In genomic region chr17:40557531-40558299, GRCh38 we compare ENCODE assay signal across 13 cellular contexts. TPM values are rescaled to one million over a fixed set of nuclear protein-coding genes. Genes with fewer than 3 reads are reported as not detected.
DNase-seq lines count a peak whose midpoint lies in the region; ATAC-seq and TF ChIP-seq lines count a peak whose summit lies in the region.
"Had no signal": no experiment of that assay in that cellular context is flagged by ENCODE, and none has a peak within 500 bp of the region (broad histone marks: within the 10 kb centered on the region; RNA-seq: fewer than 3 reads in every experiment).

No MANE protein-coding gene starts in this region.

- H3K4me3 ChIP-seq in cardiac fibroblast (replicated peaks in 1 of 2; ENCODE audit: low read depth in 2 of 2, low read length in 2 of 2) (peak overlapping the region in 1 of 2 donors; percentile 2), upper lobe of right lung (no peak overlapping the region)
- H3K4me3 ChIP-seq: body of pancreas had no signal

- DNase-seq in activated T-cell treated with anti-CD3 and anti-CD28 coated beads, Interleukin-2, amount 50 U/mL, for 48 hours: peak; percentile 22 to 23
- DNase-seq in activated T-cell treated with anti-CD3 and anti-CD28 coated beads for 4 hours (no peak), cardiac fibroblast (ENCODE audit: low read depth in 2 of 2) (peak; percentile 2 to 77), mesothelial cell of epicardium (ENCODE audit: low spot score in 2 of 2, unreplicated experiment in 2 of 2) (peak; percentile 12 to 29), upper lobe of right lung (peak; percentile 58), midbrain (lab: John Stamatoyannopoulos, UW) (no peak), GM19240 (ENCODE audit: insufficient read length, low spot score) (no peak)
- no peak for DNase-seq in stimulated activated CD4-positive, alpha-beta T cell treated with anti-CD3 and anti-CD28 coated beads, Interleukin-15, amount 100 ng/mL, for 24 hours
- DNase-seq: AML-193; NCI-H1436 treated with DMSO at 0.1 percent for 48 hours; stimulated activated CD4-positive, alpha-beta T cell treated with anti-CD3 and anti-CD28 coated beads, Interleukin-4, amount 100 ng/mL, for 24 hours had no signal

- H3K27ac ChIP-seq in upper lobe of right lung: peak overlapping the region; percentile 43

- no peaks in the 10 kb centered on the region for H3K9me3 ChIP-seq in upper lobe of right lung
- H3K9me3 ChIP-seq: body of pancreas had no signal

- H3K9me3 Mint-ChIP-seq in mesothelial cell of epicardium: no peaks in the 10 kb centered on the region

- no peak overlapping the region for H3K4me3 Mint-ChIP-seq in mesothelial cell of epicardium

- ATAC-seq in upper lobe of right lung: no peak
- ATAC-seq: body of pancreas, SK-N-SH treated with all-trans-retinoic acid at 6 μM for 48 hours had no signal

- no peak for TF ChIP-seq CTCF in cardiac fibroblast (IDR thresholded peaks at IDR 0.05; ENCODE audit: low read depth, low read length)
- no peak for TF ChIP-seq CTCF in mesothelial cell of epicardium (IDR thresholded peaks at IDR 0.05; ENCODE audit: unreplicated experiment)
- TF ChIP-seq CTCF in upper lobe of right lung (IDR thresholded peaks at IDR 0.05): no peak

- intact Hi-C loops in upper lobe of right lung (cut with DNase I): loop anchor here (5.0 kb wide), 1 partner anchor 115 kb away; the partner anchor contains the start of gene IGFBP4

- H3K27ac Mint-ChIP-seq in mesothelial cell of epicardium: peak overlapping the region; percentile 68

- no peaks in the 10 kb centered on the region for H3K27me3 ChIP-seq in upper lobe of right lung
- H3K27me3 ChIP-seq: body of pancreas had no signal

- peaks cover 52% of the 10 kb centered on the region for H3K4me1 ChIP-seq in upper lobe of right lung

- H3K27me3 Mint-ChIP-seq in mesothelial cell of epicardium (ENCODE audit: low read depth): peaks cover 12% of the 10 kb centered on the region

- H3K36me3 ChIP-seq in upper lobe of right lung: no peaks in the 10 kb centered on the region

- no peaks in the 10 kb centered on the region for H3K36me3 Mint-ChIP-seq in mesothelial cell of epicardium

- peaks cover 37% of the 10 kb centered on the region for H3K4me1 Mint-ChIP-seq in mesothelial cell of epicardium

RNA-seq across cellular contexts. Expression of gene CCR7, which starts 7.6 kb away (rescaled TPM):
- total RNA-seq in mesothelial cell of epicardium: 0.09 TPM in 1 of 3 replicates, not detected in the others
- 1.1 TPM for total RNA-seq in upper lobe of right lung

RNA-seq across cellular contexts. Expression of gene TNS4, which starts 56.3 kb away (rescaled TPM):
- total RNA-seq in mesothelial cell of epicardium (0.07 TPM in 1 of 3 replicates, not detected in the others), upper lobe of right lung (0.78 TPM)
- total RNA-seq: body of pancreas had no signal

Comparison
In these comparisons a context has a peak if more than half of its experiments do, and no peak if none do; other contexts are left out.
1. DNase-seq: peak in activated T-cell treated with anti-CD3 and anti-CD28 coated beads, Interleukin-2, amount 50 U/mL, for 48 hours (2 of 2), cardiac fibroblast (2 of 2), mesothelial cell of epicardium (2 of 2) and upper lobe of right lung (single experiment); none in activated T-cell treated with anti-CD3 and anti-CD28 coated beads for 4 hours (single experiment), midbrain (single experiment), stimulated activated CD4-positive, alpha-beta T cell treated with anti-CD3 and anti-CD28 coated beads, Interleukin-15, amount 100 ng/mL, for 24 hours (single experiment) and GM19240 (single experiment).